Comparison of ENCODE assay signal across 9 cellular contexts in the genomic region with DNA sequence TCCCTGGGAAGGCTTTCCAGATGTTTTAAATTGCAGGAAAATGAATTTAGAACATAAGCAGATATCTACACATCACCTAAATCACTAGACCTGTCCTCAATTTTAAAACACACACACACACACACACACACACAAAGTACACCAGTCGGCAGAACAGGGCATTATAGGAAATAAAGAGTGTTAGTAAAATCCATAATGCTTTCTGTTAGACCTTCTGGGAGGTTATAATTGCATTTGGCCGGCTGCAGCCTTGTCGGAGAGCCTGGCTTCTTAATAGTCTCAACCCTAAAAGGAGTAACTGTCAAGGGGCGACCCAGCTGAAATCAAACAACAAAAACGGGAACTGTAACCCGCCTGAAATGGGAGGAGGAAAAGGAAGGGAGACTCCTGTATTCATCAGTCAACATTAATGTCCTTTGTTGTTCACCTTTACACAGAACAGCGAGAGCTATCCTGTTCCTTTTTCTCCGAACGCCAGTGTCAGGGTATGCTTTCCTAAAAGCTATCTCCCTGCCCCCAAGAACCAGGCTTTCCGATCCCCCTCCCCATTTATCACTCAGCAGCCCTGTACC. TPM values are rescaled to one million over a fixed set of nuclear protein-coding genes. Genes with fewer than 3 reads are reported as not detected.
A peak's percentile ranks its signal among the peaks of the same experiment; 100 is the strongest.
DNase-seq lines count a peak whose midpoint lies in the region; ATAC-seq, FAIRE-seq and TF ChIP-seq lines count a peak whose summit lies in the region.
"Had no signal": no experiment of that assay in that cellular context is flagged by ENCODE, and none has a peak within 500 bp of the region (broad histone marks: within the 10 kb centered on the region; RNA-seq: fewer than 3 reads in every experiment).

No MANE protein-coding gene starts in this region.

- no peak overlapping the region for H3K4ac ChIP-seq in mesendoderm (ENCODE audit: low read depth, low read length)

- no peak for TF ChIP-seq CTCF in A549 (IDR thresholded peaks at IDR 0.05)
- no peak for TF ChIP-seq CTCF in GM10266 (IDR thresholded peaks at IDR 0.05; ENCODE audit: control insufficient read depth, insufficient read depth, low read depth, missing control alignments)
- no peak for TF ChIP-seq CTCF in Peyer's patch (IDR thresholded peaks at IDR 0.05)
- TF ChIP-seq CTCF in choroid plexus epithelial cell (conservative IDR thresholded peaks at IDR 0.05; ENCODE audit: low read depth, low read length): no peak

- H2BK5ac ChIP-seq in mesendoderm (ENCODE audit: low read length): no peak overlapping the region

- H3K56ac ChIP-seq in mesendoderm (ENCODE audit: low read length): peak overlapping the region; percentile 95

- WGBS in A549 (ENCODE audit: missing lambda C conversion rate): 2% methylated on average over 10 of the region's 10 CpGs
- no CpG with 5 or more reads among the region's 10 CpGs for WGBS in mesendoderm (ENCODE audit: extremely low coverage, insufficient coverage, low lambda C conversion rate)
- 0 to 1% methylated on average over 10 of the region's 10 CpGs for WGBS in aorta, 2 donors

- H3K36me3 ChIP-seq in Peyer's patch (no peaks in the 10 kb centered on the region), mesendoderm (ENCODE audit: control insufficient read depth, insufficient read depth, low read length) (no peaks in the 10 kb centered on the region), aorta (ENCODE audit: control insufficient read depth in 1 of 2, insufficient read depth in 2 of 2, low read length in 1 of 2) (no peaks in the 10 kb centered on the region)

- H2BK120ac ChIP-seq in mesendoderm (ENCODE audit: low read depth, low read length): no peak overlapping the region

- POLR2A ChIA-PET in A549 (lab: Yijun Ruan, JAX): interaction anchor here (0.9 to 1.8 kb wide), 2 partner anchors 12 to 125 kb away, joined by 5 to 6 read pairs; no protein-coding TSS in a partner anchor

- H3K4me2 ChIP-seq in A549: peak overlapping the region; percentile 96
- peak overlapping the region; percentile 65 for H3K4me2 ChIP-seq in mesendoderm (ENCODE audit: low read length)

- TF ChIP-seq POLR2A in A549 (IDR thresholded peaks at IDR 0.05; ENCODE audit: low read length) (no peak), Peyer's patch (IDR thresholded peaks at IDR 0.05) (no peak)

- H3K9ac ChIP-seq in mesendoderm (ENCODE audit: low read length): peak overlapping the region; percentile 88

- peak overlapping the region; percentile 68 for H3K18ac ChIP-seq in mesendoderm (ENCODE audit: low read length)

- no peak overlapping the region for H3K23ac ChIP-seq in mesendoderm (ENCODE audit: low read length)

- H3K4me1 ChIP-seq in A549 (peaks cover 35% of the 10 kb centered on the region), Peyer's patch (peaks cover 0 to 5% (median 2%) of the 10 kb centered on the region in 4 donors), mesendoderm (ENCODE audit: control insufficient read depth, low read depth, low read length) (no peaks in the 10 kb centered on the region), aorta (ENCODE audit: control insufficient read depth in 1 of 2, insufficient read depth in 2 of 2, low read length in 2 of 2) (no peaks in the 10 kb centered on the region)

- CTCF ChIA-PET in A549 (lab: Yijun Ruan, JAX): interaction anchor here (0.6 to 2.6 kb wide), 6 partner anchors 10 to 251 kb away, joined by 3 to 10 read pairs (median 4); no protein-coding TSS in a partner anchor

- ATAC-seq in A549: no peak
- no peak for ATAC-seq in aorta (ENCODE audit: low FRiP score)
- ATAC-seq in HG03135 (IDR thresholded peaks at IDR 0.05; ENCODE audit: unreplicated experiment): no peak

- peaks cover 2% of the 10 kb centered on the region for H3K79me1 ChIP-seq in mesendoderm (ENCODE audit: low read length)

- H3K27me3 ChIP-seq in Peyer's patch (no peaks in the 10 kb centered on the region), mesendoderm (ENCODE audit: insufficient read depth, low read length, poor library complexity) (no peaks in the 10 kb centered on the region), aorta (ENCODE audit: control insufficient read depth in 1 of 2, insufficient read depth in 2 of 2, low read length in 1 of 2) (no peaks in the 10 kb centered on the region)

- peak in 1 of 2 experiments; percentile 14 for DNase-seq in A549 (ENCODE audit: low read depth in 1 of 2, low spot score in 1 of 2)
- DNase-seq in GM10266 (ENCODE audit: extremely low spot score): peak; percentile 26
- DNase-seq in Peyer's patch: no peak
- peak; percentile 37 for DNase-seq in choroid plexus epithelial cell (ENCODE audit: low read depth)
- DNase-seq in mesendoderm: no peak
- no peak for DNase-seq in aorta
- DNase-seq in NCI-H187 (lab: John Stamatoyannopoulos, UW): no peak

- H3K79me2 ChIP-seq in mesendoderm (ENCODE audit: control insufficient read depth, insufficient read depth, low read length): peaks cover 62% of the 10 kb centered on the region

- intact Hi-C loops in aorta (cut with DNase I): loop anchor here (5.0 to 10.0 kb wide), 5 partner anchors 63 to 440 kb away; no protein-coding TSS in a partner anchor

- peak overlapping the region; percentile 89 for H3K4me3 ChIP-seq in A549
- peak overlapping the region; percentile 76 to 95 (median 91) for H3K4me3 ChIP-seq in Peyer's patch
- peak overlapping the region; percentile 91 for H3K4me3 ChIP-seq in choroid plexus epithelial cell (ENCODE audit: low read depth, low read length)
- peak overlapping the region; percentile 89 for H3K4me3 ChIP-seq in mesendoderm (ENCODE audit: low read length)
- peak overlapping the region; percentile 81 to 85 for H3K4me3 ChIP-seq in aorta (ENCODE audit: low read length in 2 of 2)

- H2AK5ac ChIP-seq in mesendoderm (ENCODE audit: low read length): no peak overlapping the region

- H3K9me3 ChIP-seq in A549 (no peaks in the 10 kb centered on the region), Peyer's patch (no peaks in the 10 kb centered on the region), aorta (ENCODE audit: control insufficient read depth, low read length) (no peaks in the 10 kb centered on the region)

- H3K27ac ChIP-seq in A549 (peak overlapping the region; percentile 87 to 89), Peyer's patch (peak overlapping the region; percentile 50 to 80 (median 76)), mesendoderm (ENCODE audit: low read depth, low read length) (peak overlapping the region; percentile 46), aorta (ENCODE audit: low read depth in 1 of 2, low read length in 2 of 2) (no peak overlapping the region)

- no peak for FAIRE-seq in A549 (lab: Jason Lieb, UNC)
- FAIRE-seq: islet of Langerhans had no signal

- no peak overlapping the region for H4K5ac ChIP-seq in mesendoderm (ENCODE audit: low read length)

- H2BK15ac ChIP-seq in mesendoderm (replicated peaks; ENCODE audit: low read depth): no peak overlapping the region

- no peak overlapping the region for H4K8ac ChIP-seq in mesendoderm (ENCODE audit: low read depth, low read length)

- no peak for TF ChIP-seq EP300 in A549 (IDR thresholded peaks at IDR 0.05)

- TF ChIP-seq RAD21 in A549 (conservative IDR thresholded peaks at IDR 0.05 in 1 of 2, IDR thresholded peaks at IDR 0.05 in 1 of 2): no peak

TF ChIP-seq in A549, 52 proteins besides CTCF, POLR2A, EP300 and RAD21:
- no peak for TF ChIP-seq CBX2 (IDR thresholded peaks at IDR 0.05; ENCODE audit: borderline replicate concordance, low read depth)
- TF ChIP-seq, protein P1, sequence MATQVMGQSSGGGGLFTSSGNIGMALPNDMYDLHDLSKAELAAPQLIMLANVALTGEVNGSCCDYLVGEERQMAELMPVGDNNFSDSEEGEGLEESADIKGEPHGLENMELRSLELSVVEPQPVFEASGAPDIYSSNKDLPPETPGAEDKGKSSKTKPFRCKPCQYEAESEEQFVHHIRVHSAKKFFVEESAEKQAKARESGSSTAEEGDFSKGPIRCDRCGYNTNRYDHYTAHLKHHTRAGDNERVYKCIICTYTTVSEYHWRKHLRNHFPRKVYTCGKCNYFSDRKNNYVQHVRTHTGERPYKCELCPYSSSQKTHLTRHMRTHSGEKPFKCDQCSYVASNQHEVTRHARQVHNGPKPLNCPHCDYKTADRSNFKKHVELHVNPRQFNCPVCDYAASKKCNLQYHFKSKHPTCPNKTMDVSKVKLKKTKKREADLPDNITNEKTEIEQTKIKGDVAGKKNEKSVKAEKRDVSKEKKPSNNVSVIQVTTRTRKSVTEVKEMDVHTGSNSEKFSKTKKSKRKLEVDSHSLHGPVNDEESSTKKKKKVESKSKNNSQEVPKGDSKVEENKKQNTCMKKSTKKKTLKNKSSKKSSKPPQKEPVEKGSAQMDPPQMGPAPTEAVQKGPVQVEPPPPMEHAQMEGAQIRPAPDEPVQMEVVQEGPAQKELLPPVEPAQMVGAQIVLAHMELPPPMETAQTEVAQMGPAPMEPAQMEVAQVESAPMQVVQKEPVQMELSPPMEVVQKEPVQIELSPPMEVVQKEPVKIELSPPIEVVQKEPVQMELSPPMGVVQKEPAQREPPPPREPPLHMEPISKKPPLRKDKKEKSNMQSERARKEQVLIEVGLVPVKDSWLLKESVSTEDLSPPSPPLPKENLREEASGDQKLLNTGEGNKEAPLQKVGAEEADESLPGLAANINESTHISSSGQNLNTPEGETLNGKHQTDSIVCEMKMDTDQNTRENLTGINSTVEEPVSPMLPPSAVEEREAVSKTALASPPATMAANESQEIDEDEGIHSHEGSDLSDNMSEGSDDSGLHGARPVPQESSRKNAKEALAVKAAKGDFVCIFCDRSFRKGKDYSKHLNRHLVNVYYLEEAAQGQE (IDR thresholded peaks at IDR 0.05): no peak

RNA-seq across cellular contexts. Expression of a gene that starts 1.3 kb away (rescaled TPM):
- 13.6 and 15.7 TPM in 2 replicates for polyA plus RNA-seq in A549 (2011; rRNA removed)
- 4.8 and 5.8 TPM in 2 replicates for polyA plus RNA-seq in A549 (2012; cell fraction: cytosol; rRNA removed)
- 11.1 and 13.1 TPM in 2 replicates for polyA plus RNA-seq in A549 (2012; cell fraction: nucleus; rRNA removed)
- 12.4 to 15.9 TPM (median 13.7 TPM) in 3 replicates for polyA plus RNA-seq in A549 (2017; fragmentation: RNase III; extraction: RNeasy Plus Mini Kit Qiagen cat#74134 plus additional on column Dnase treatment)
- 24.5 and 35.2 TPM in 2 replicates for polyA minus RNA-seq in A549 (2011; rRNA and poly(A)+ RNA removed)
- total RNA-seq in Peyer's patch: 10 to 100 TPM in 3 of 4 donors, 1 to 10 TPM in 1; 5.1 to 52.8 (median 15.5) TPM
- polyA plus RNA-seq in mesendoderm (2013, experiment 1 of 2): 10.0 TPM
- polyA plus RNA-seq in mesendoderm (2013, experiment 2 of 2): 11.5 TPM
- 10 to 100 TPM; 34.2 to 94.3 TPM for total RNA-seq in aorta
- 1 to 10 TPM; 2.9 to 5.8 TPM for polyA plus RNA-seq in aorta

RNA-seq across cellular contexts. Expression of a gene that starts 1.6 kb away (rescaled TPM):
- polyA plus RNA-seq in A549 (2011; rRNA removed) (25.8 and 31.9 TPM in 2 replicates), A549 (2017; fragmentation: RNase III; extraction: RNeasy Plus Mini Kit Qiagen cat#74134 plus additional on column Dnase treatment) (18.5 to 23.4 TPM (median 22.5 TPM) in 3 replicates), aorta (10 to 100 TPM; 17.8 to 41.6 TPM)
- 5.0 and 5.7 TPM in 2 replicates for polyA plus RNA-seq in A549 (2012; cell fraction: cytosol; rRNA removed)
- polyA plus RNA-seq in A549 (2012; cell fraction: nucleus; rRNA removed): 1.7 and 3.4 TPM in 2 replicates
- polyA minus RNA-seq in A549 (2011; rRNA and poly(A)+ RNA removed): 12.8 and 21.0 TPM in 2 replicates
- total RNA-seq in Peyer's patch (10 to 100 TPM; 18.3 to 25.6 (median 19.5) TPM), aorta (10 to 100 TPM; 20.3 to 21.6 TPM)
- 12.9 TPM for polyA plus RNA-seq in mesendoderm (2013, experiment 1 of 2)
- 11.7 TPM for polyA plus RNA-seq in mesendoderm (2013, experiment 2 of 2)

Comparison
In these comparisons a context has a peak if more than half of its experiments do, and no peak if none do; other contexts are left out.
1. DNase-seq: peak in GM10266 (single experiment) and choroid plexus epithelial cell (single experiment); none in Peyer's patch (0 of 3), mesendoderm (single experiment), aorta (0 of 2) and NCI-H187 (0 of 2).
2. H3K27ac ChIP-seq: peak in A549 (2 of 2), Peyer's patch (4 of 4) and mesendoderm (single experiment); none in aorta (0 of 2).
3. Peak in every context shown above with its lines, with median percentiles within 50 percentile points of each other: H3K4me3 ChIP-seq.